In the genomic region with DNA sequence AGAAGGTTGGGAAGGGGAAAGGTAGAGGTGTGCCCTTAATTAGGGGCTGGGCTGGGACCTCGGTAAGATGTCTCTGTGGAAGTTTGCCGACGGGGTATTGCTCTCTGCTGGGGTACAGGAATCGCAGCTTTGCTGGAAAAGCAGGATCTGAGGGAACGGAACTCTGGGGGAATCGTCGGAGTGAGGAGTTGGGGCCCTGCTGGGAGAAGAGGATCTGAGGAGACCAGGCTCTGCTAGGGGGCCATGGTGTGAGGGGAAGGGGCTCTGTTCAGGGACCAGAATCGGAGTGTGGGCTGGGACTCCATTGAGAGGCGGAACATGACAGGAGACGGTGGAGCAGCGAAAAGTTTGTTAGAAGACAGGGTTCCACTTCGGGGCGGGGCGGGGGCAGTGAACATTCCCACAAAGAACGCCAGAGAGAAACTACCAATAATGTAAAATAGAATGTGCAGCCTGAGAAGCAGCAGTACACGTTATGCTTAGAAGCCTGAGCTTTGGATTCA, we compare ENCODE assay signal across 8 cellular contexts. TPM values are rescaled to one million over a fixed set of nuclear protein-coding genes. Genes with fewer than 3 reads are reported as not detected.
A peak's percentile ranks its signal among the peaks of the same experiment; 100 is the strongest.
DNase-seq lines count a peak whose midpoint lies in the region; ATAC-seq and TF ChIP-seq lines count a peak whose summit lies in the region.

No MANE protein-coding gene starts in this region.

- peak overlapping the region; percentile 99 for H3K4me3 Mint-ChIP-seq in nephron progenitor cell

- peak; percentile 17 for DNase-seq in COLO668 (lab: John Stamatoyannopoulos, UW; ENCODE audit: unreplicated experiment)
- peak; percentile 9 for DNase-seq in HuH-7.5 (ENCODE audit: low spot score)
- peak; percentile 32 to 42 for DNase-seq in activated T-cell treated with anti-CD3 and anti-CD28 coated beads, Interleukin-2, amount 50 U/mL, for 48 hours
- DNase-seq in fibroblast of peridontal ligament (ENCODE audit: extremely low read depth), result peak; percentile 53
- DNase-seq in nephron progenitor cell, result peak; percentile 41
- DNase-seq in omental fat pad (ENCODE audit: low spot score), result no peak
- DNase-seq in NCI-H2081 (lab: John Stamatoyannopoulos, UW), result no peak
- no peak for DNase-seq in NOMO-1 treated with dmso at 0.1 percent for 144 hours (lab: John Stamatoyannopoulos, UW; ENCODE audit: unreplicated experiment)

- no peak for ATAC-seq in omental fat pad (ENCODE audit: low FRiP score)

- peaks cover 26% of the 10 kb centered on the region for H3K4me1 Mint-ChIP-seq in nephron progenitor cell

- peaks cover 12% of the 10 kb centered on the region for H3K9me3 Mint-ChIP-seq in nephron progenitor cell

- peak overlapping the region; percentile 98 for H3K27ac Mint-ChIP-seq in nephron progenitor cell

- peaks cover 3% of the 10 kb centered on the region for H3K27me3 Mint-ChIP-seq in nephron progenitor cell (ENCODE audit: low read depth, poor library complexity)

- TF ChIP-seq CTCF in nephron progenitor cell (IDR thresholded peaks at IDR 0.05) (no peak), omental fat pad (IDR thresholded peaks at IDR 0.05) (no peak)

- peaks cover 20% of the 10 kb centered on the region for H3K36me3 Mint-ChIP-seq in nephron progenitor cell (ENCODE audit: low read depth)

RNA-seq across cellular contexts. Expression of a gene that starts 0.5 kb away (rescaled TPM):
- total RNA-seq in omental fat pad, result 10 to 100 TPM; 10.4 to 47.6 (median 37.7) TPM

RNA-seq across cellular contexts. Expression of a gene that starts 0.9 kb away (rescaled TPM):
- total RNA-seq in omental fat pad, result 10 to 100 TPM; 42.2 to 60.7 (median 46.6) TPM

Comparison
In these comparisons a context has a peak if more than half of its experiments do, and no peak if none do; other contexts are left out.
1. DNase-seq: peak in COLO668 (single experiment), HuH-7.5 (single experiment), activated T-cell treated with anti-CD3 and anti-CD28 coated beads, Interleukin-2, amount 50 U/mL, for 48 hours (2 of 2), fibroblast of peridontal ligament (single experiment) and nephron progenitor cell (single experiment); none in omental fat pad (single experiment), NCI-H2081 (0 of 2) and NOMO-1 treated with dmso at 0.1 percent for 144 hours (single experiment).